In genomic region chr14:23140389-23140788, GRCh38 we compare ENCODE assay signal across 20 cellular contexts.
"Had no signal": no experiment of that assay in that cellular context is flagged by ENCODE, and none has a peak within 500 bp of the region (broad histone marks: within the 10 kb centered on the region; RNA-seq: fewer than 3 reads in every experiment).

No MANE protein-coding gene starts in this region.

- ATAC-seq: activated CD4-positive, alpha-beta T cell treated with anti-CD3 and anti-CD28 coated beads for 36 hours; activated T-cell treated with anti-CD3 and anti-CD28 coated beads, Interleukin-2, amount 50 U/mL, for 4 hours; left lung; natural killer cell treated with Interleukin-12 subunit alpha and Interleukin-12 subunit beta and Interleukin-15 and Interleukin-18, amount 100 ng/mL, for 72 hours had no signal

- H3K4me3 ChIP-seq: coronary artery, left lung, tibial artery, vagina had no signal

- DNase-seq: activated B cell treated with CpG ODN at 0.5 μM for 24 hours; activated CD4-positive, alpha-beta T cell treated with anti-CD3 and anti-CD28 coated beads for 36 hours; activated CD4-positive, alpha-beta T cell treated with anti-CD3 and anti-CD28 coated beads, Interleukin-2, amount 50 U/mL, for 4 hours; activated CD8-positive, alpha-beta memory T cell treated with anti-CD3 and anti-CD28 coated beads, Interleukin-2, amount 50 U/mL, for 48 hours; activated naive CD4-positive, alpha-beta T cell treated with anti-CD3 and anti-CD28 coated beads for 36 hours; activated T-cell treated with anti-CD3 and anti-CD28 coated beads, Interleukin-2, amount 50 U/mL, for 4 hours; amygdala; cerebellar nuclear complex; kidney; left lung; nucleus accumbens; retina; stimulated activated CD4-positive, alpha-beta T cell treated with anti-CD3 and anti-CD28 coated beads, Interleukin-4, amount 100 ng/mL, for 24 hours; stimulated activated naive CD4-positive, alpha-beta T cell treated with Interleukin-2 at 50 U/mL for 16 hours; substantia nigra; T-helper 9 cell; tibial artery had no signal

- H3K27me3 ChIP-seq: left lung, tibial artery, vagina had no signal

- H3K9me3 ChIP-seq: left lung, tibial artery, vagina had no signal

- H3K27ac ChIP-seq: coronary artery, left lung, tibial artery, vagina had no signal
